8 cellular contexts compared by ENCODE assay signal in the genomic region with DNA sequence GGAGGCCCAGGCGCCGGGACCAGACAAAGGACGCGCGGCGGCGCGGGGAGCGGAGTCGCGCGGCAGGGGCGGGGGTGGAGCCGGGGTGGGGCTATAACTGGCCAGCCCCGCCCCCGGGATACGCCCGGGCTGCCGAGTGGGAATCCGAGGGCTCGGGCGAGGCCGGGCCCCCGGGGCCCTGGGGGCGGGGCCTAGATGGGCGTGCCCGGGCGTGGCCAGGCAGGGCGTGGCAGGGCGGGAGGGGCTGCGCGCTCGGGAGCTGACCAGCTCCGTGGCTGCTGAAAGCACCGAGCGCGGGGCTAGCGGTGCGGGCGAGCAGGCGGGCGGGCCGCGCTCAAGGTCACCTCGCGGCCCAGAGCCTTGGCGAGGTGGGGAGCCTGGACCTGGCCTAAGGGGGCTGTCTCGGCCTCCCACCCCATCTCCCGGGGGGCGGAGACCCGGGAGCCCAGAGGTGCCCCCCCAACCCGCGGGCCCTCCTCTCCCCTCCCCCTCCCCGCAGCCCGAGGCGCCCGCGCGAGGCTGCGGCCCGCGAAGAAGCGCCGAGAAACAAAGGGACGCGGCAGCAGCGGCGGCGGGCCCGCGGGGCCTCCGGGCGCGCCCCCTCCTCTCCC. TPM values are rescaled to one million over a fixed set of nuclear protein-coding genes. Genes with fewer than 3 reads are reported as not detected.
DNase-seq lines count a peak whose midpoint lies in the region; ATAC-seq and TF ChIP-seq lines count a peak whose summit lies in the region.

No MANE protein-coding gene starts in this region.

- no peaks in the 10 kb centered on the region for H3K9me2 ChIP-seq in Karpas-422 (replicated peaks; ENCODE audit: insufficient read depth, low read length)

- H4K20me1 ChIP-seq in Karpas-422 (ENCODE audit: insufficient read depth, low read depth, low read length) = no peaks in the 10 kb centered on the region

- H3K4me1 ChIP-seq in mucosa of descending colon (ENCODE audit: low read depth) (peaks cover 15% of the 10 kb centered on the region), Karpas-422 (ENCODE audit: low read length) (peaks cover 16% of the 10 kb centered on the region)

- H3K9ac ChIP-seq in Karpas-422 (ENCODE audit: low read length) = no peak overlapping the region

- H3K4me2 ChIP-seq in Karpas-422 (ENCODE audit: low read depth, low read length, poor library complexity, severe bottlenecking) = no peak overlapping the region

- TF ChIP-seq CTCF in mucosa of descending colon (IDR thresholded peaks at IDR 0.05) = no peak

- H3K27me3 ChIP-seq in Karpas-422 (ENCODE audit: low read length) = no peaks in the 10 kb centered on the region

- H3K4me3 ChIP-seq in mucosa of descending colon = no peak overlapping the region
- no peak overlapping the region for H3K4me3 ChIP-seq in Karpas-422 (ENCODE audit: low read length)

- H3K9me3 ChIP-seq in mucosa of descending colon (no peaks in the 10 kb centered on the region), Karpas-422 (ENCODE audit: low read length) (no peaks in the 10 kb centered on the region)

- DNase-seq in ELR (ENCODE audit: low read depth) = peak; percentile 33
- peak; percentile 62 for DNase-seq in NCI-H128 (lab: John Stamatoyannopoulos, UW; ENCODE audit: unreplicated experiment)
- peak; percentile 58 for DNase-seq in cerebellar cortex (ENCODE audit: low spot score)
- DNase-seq in mucosa of descending colon = peak in 2 of 3 donors; percentile 60 to 69
- DNase-seq in NCI-H2171 treated with DMSO at 0.1 percent for 48 hours (lab: John Stamatoyannopoulos, UW) = no peak
- DNase-seq in Karpas-422 = no peak
- DNase-seq in activated gamma-delta T cell (lab: John Stamatoyannopoulos, UW) = no peak

- no peak overlapping the region for H3K27ac ChIP-seq in Karpas-422 (ENCODE audit: low read length)

- intact Hi-C loops in mucosa of descending colon (cut with DNase I, micrococcal nuclease) = no loop called here

- no peaks in the 10 kb centered on the region for H3K36me3 ChIP-seq in mucosa of descending colon (ENCODE audit: low read depth)
- H3K36me3 ChIP-seq in Karpas-422 (ENCODE audit: insufficient read depth, low read length) = no peaks in the 10 kb centered on the region

- peak; percentile 27 for ATAC-seq in mucosa of descending colon
- ATAC-seq in HG03342 (IDR thresholded peaks at IDR 0.05; ENCODE audit: unreplicated experiment) = no peak

- no peaks in the 10 kb centered on the region for H3K79me2 ChIP-seq in Karpas-422 (ENCODE audit: low read length)

- no peak overlapping the region for H2AFZ ChIP-seq in Karpas-422 (ENCODE audit: low read length)

RNA-seq across cellular contexts. Expression of gene ELAVL3, which starts 1.3 kb away (rescaled TPM):
- 1 to 10 TPM in 1 of 3 donors, under 1 TPM in 1, not detected in 1; 0.51 to 2.5 TPM for total RNA-seq in mucosa of descending colon
- not detected in 2 replicates for total RNA-seq in Karpas-422 (2014; rRNA removed; shearing (Covaris generic); ENCODE audit: low replicate concordance)

RNA-seq across cellular contexts. Expression of gene ZNF653, which starts 26.1 kb away (rescaled TPM):
- total RNA-seq in mucosa of descending colon = 10 to 100 TPM; 10.4 to 13.5 (median 10.9) TPM
- 6.1 and 11.3 TPM in 2 replicates for total RNA-seq in Karpas-422 (2014; rRNA removed; shearing (Covaris generic); ENCODE audit: low replicate concordance)

RNA-seq across cellular contexts. Expression of gene PRKCSH, which starts 44.1 kb away (rescaled TPM):
- 100 to 1,000 TPM; 249 to 337 (median 302) TPM for total RNA-seq in mucosa of descending colon
- 77.3 and 90.4 TPM in 2 replicates for total RNA-seq in Karpas-422 (2014; rRNA removed; shearing (Covaris generic); ENCODE audit: low replicate concordance)

RNA-seq across cellular contexts. Expression of gene ODAD3, which starts 44.7 kb away (rescaled TPM):
- total RNA-seq in mucosa of descending colon = under 1 TPM in 2 of 3 donors, not detected in 1; 0.14 to 0.28 TPM
- total RNA-seq in Karpas-422 (2014; rRNA removed; shearing (Covaris generic); ENCODE audit: low replicate concordance) = 0.32 TPM in 1 of 2 replicates, not detected in the other

RNA-seq across cellular contexts. Expression of gene ECSIT, which starts 49.4 kb away (rescaled TPM):
- total RNA-seq in mucosa of descending colon = 10 to 100 TPM; 57.9 to 69.6 (median 59.1) TPM
- 59.8 and 86.0 TPM in 2 replicates for total RNA-seq in Karpas-422 (2014; rRNA removed; shearing (Covaris generic); ENCODE audit: low replicate concordance)

Comparison
In these comparisons a context has a peak if more than half of its experiments do, and no peak if none do; other contexts are left out.
1. DNase-seq: peak in ELR (single experiment), NCI-H128 (single experiment), cerebellar cortex (single experiment) and mucosa of descending colon (2 of 3); none in NCI-H2171 treated with DMSO at 0.1 percent for 48 hours (single experiment), Karpas-422 (single experiment) and activated gamma-delta T cell (single experiment).